In genomic region chr12:101923049-101923718, GRCh38 we compare ENCODE assay signal across 1 cellular context.
TF ChIP-seq lines count a peak whose summit lies in the region.

No MANE protein-coding gene starts in this region.

TF ChIP-seq in GM12878, 131 proteins besides CTCF, POLR2A, EP300 and RAD21 (continued from another document and continues in another):
- TF ChIP-seq SKIL (IDR thresholded peaks at IDR 0.05; ENCODE audit: low read depth, poor library complexity, severe bottlenecking) = no peak
- no peak for TF ChIP-seq JUND (IDR thresholded peaks at IDR 0.05; ENCODE audit: low read depth, low read length)
- TF ChIP-seq RCOR1 (conservative IDR thresholded peaks at IDR 0.05; ENCODE audit: low read depth, low read length) = no peak
- no peak for TF ChIP-seq SMAD5 (IDR thresholded peaks at IDR 0.05; ENCODE audit: low read depth)
- no peak for TF ChIP-seq JUNB (IDR thresholded peaks at IDR 0.05)
- TF ChIP-seq E2F4 (IDR thresholded peaks at IDR 0.05; ENCODE audit: low read depth, low read length) = no peak
- TF ChIP-seq NR2C2 (IDR thresholded peaks at IDR 0.05; ENCODE audit: borderline replicate concordance, control insufficient read depth, insufficient read length, low read depth) = no peak
- TF ChIP-seq EED (IDR thresholded peaks at IDR 0.05; ENCODE audit: low read depth) = peak; percentile 68
- no peak for TF ChIP-seq REST (IDR thresholded peaks at IDR 0.05; ENCODE audit: low read depth, low read length)
- 0 out of 2 replicates have a peak, but pooled peaks have one; percentile 31 for TF ChIP-seq ZNF687 (IDR thresholded peaks at IDR 0.05)
- peak; percentile 56; the same call in 1 of the 2 replicates for TF ChIP-seq MTA2 (IDR thresholded peaks at IDR 0.05; ENCODE audit: low read depth)
- TF ChIP-seq PML (IDR thresholded peaks at IDR 0.05; ENCODE audit: low read length) = peak; percentile 41; the same call in 1 of the 2 replicates
- no peak for TF ChIP-seq ZBTB11 (CRISPR knock-in tag; IDR thresholded peaks at IDR 0.05)
- TF ChIP-seq LARP7 (IDR thresholded peaks at IDR 0.05) = no peak
- no peak for TF ChIP-seq SMC3 (IDR thresholded peaks at IDR 0.05; ENCODE audit: borderline replicate concordance, low read length)
- TF ChIP-seq IRF5 (IDR thresholded peaks at IDR 0.05; ENCODE audit: borderline replicate concordance) = no peak
- TF ChIP-seq RBBP5 (conservative IDR thresholded peaks at IDR 0.05) = no peak
- no peak for TF ChIP-seq ATF3 (IDR thresholded peaks at IDR 0.05; ENCODE audit: borderline replicate concordance, extremely low read depth, low read depth, low read length)
- no peak for TF ChIP-seq ELK1 (IDR thresholded peaks at IDR 0.05; ENCODE audit: low read depth, low read length)
- TF ChIP-seq PAX8 (IDR thresholded peaks at IDR 0.05) = no peak
- no peak for TF ChIP-seq TCF12 (IDR thresholded peaks at IDR 0.05; ENCODE audit: low read depth, low read length)
- no peak for TF ChIP-seq WRNIP1 (IDR thresholded peaks at IDR 0.05; ENCODE audit: borderline replicate concordance, low read depth, low read length)
- TF ChIP-seq MLLT1 (IDR thresholded peaks at IDR 0.05) = peak; percentile 54; the same call in 1 of the 2 replicates
- no peak for TF ChIP-seq HDAC6 (IDR thresholded peaks at IDR 0.05; ENCODE audit: unreplicated experiment)
- TF ChIP-seq MXI1 (IDR thresholded peaks at IDR 0.05; ENCODE audit: low read depth, low read length) = no peak
- peak; percentile 12; the same call in 1 of the 2 replicates for TF ChIP-seq PKNOX1 (IDR thresholded peaks at IDR 0.05)
- TF ChIP-seq BCL11A (IDR thresholded peaks at IDR 0.05; ENCODE audit: low read depth, low read length) = no peak
- peak; percentile 47; the same call in 1 of the 2 replicates for TF ChIP-seq NFIC (IDR thresholded peaks at IDR 0.05; ENCODE audit: low read depth, low read length)
